In genomic region chr3:37320276-37320675, GRCh38 we compare ENCODE assay signal across 1 cellular context.
TF ChIP-seq lines count a peak whose summit lies in the region.

No MANE protein-coding gene starts in this region.

TF ChIP-seq in SK-N-SH, 30 proteins besides CTCF, POLR2A, EP300 and RAD21 (continued from another document):
- TF ChIP-seq SMC3 (IDR thresholded peaks at IDR 0.05; ENCODE audit: low read depth, low read length) (no peak), MAX (IDR thresholded peaks at IDR 0.05; ENCODE audit: low read depth) (no peak), FOXM1 (IDR thresholded peaks at IDR 0.05; ENCODE audit: low read depth) (no peak)
TF ChIP-seq in SK-N-SH: peak in this region for 0.
